Comparison of ENCODE assay signal across 13 cellular contexts in the genomic region with DNA sequence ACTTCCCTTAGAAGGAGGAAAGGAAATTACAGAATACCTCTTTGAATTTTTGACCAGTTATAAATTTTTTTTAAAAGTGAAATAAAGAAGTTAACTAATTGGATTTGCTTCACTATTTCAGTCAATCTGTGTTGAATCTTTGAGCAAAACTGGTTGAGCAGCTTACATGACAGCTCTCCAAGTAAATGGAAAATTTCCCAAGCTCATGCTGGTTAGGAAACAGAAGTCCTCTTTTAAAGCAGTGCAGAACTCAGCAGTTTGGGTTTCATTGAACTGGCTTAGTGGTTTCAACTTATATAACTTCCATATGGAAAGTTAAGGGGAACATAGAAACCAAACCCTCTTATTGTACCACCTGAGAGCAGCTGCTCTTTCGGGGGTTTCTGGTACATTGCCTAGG.
DNase-seq lines count a peak whose midpoint lies in the region; ATAC-seq and TF ChIP-seq lines count a peak whose summit lies in the region.
"Had no signal": no experiment of that assay in that cellular context is flagged by ENCODE, and none has a peak within 500 bp of the region (broad histone marks: within the 10 kb centered on the region; RNA-seq: fewer than 3 reads in every experiment).

No MANE protein-coding gene starts in this region.

- no peaks in the 10 kb centered on the region for H3K9me3 ChIP-seq in hepatocyte (ENCODE audit: low read depth)
- H3K9me3 ChIP-seq: BE2C had no signal

- H3K4me1 ChIP-seq in hepatocyte (ENCODE audit: insufficient read depth), result no peaks in the 10 kb centered on the region
- H3K4me1 ChIP-seq: BE2C had no signal

- no peak overlapping the region for H2AFZ ChIP-seq in hepatocyte
- H2AFZ ChIP-seq: GM23338 had no signal

- TF ChIP-seq CTCF in hepatocyte (IDR thresholded peaks at IDR 0.05; ENCODE audit: poor library complexity), result no peak

- no peaks in the 10 kb centered on the region for H3K9me2 ChIP-seq in hepatocyte (replicated peaks; ENCODE audit: insufficient read depth)

- no peaks in the 10 kb centered on the region for H3K79me2 ChIP-seq in hepatocyte

- no peak overlapping the region for H3K4me2 ChIP-seq in hepatocyte
- H3K4me2 ChIP-seq: GM23338 had no signal

- no peaks in the 10 kb centered on the region for H4K20me1 ChIP-seq in hepatocyte (ENCODE audit: insufficient read depth, poor library complexity, severe bottlenecking)

- H3K27ac ChIP-seq in hepatocyte, result no peak overlapping the region
- H3K27ac ChIP-seq: C4-2B had no signal

- WGBS in hepatocyte (ENCODE audit: low lambda C conversion rate, missing lambda C conversion rate), result 81% methylated on average over 1 of the region's 1 CpG

- H3K36me3 ChIP-seq in hepatocyte (replicated peaks; ENCODE audit: insufficient read depth, low read depth), result no peaks in the 10 kb centered on the region
- H3K36me3 ChIP-seq: BE2C had no signal

- H3K27me3 ChIP-seq in hepatocyte, result peaks cover 9% of the 10 kb centered on the region
- H3K27me3 ChIP-seq: BE2C had no signal

- H3K4me3 ChIP-seq in hepatocyte, result no peak overlapping the region
- H3K4me3 ChIP-seq: GM23338 had no signal

- in situ Hi-C loops in G401 (cut with HindIII; ENCODE audit: low sequenced_read_pairs), result no loop called here
- in situ Hi-C loops in SK-MEL-5 (cut with HindIII; ENCODE audit: low pct_unique_long_range_greater_than_20kb, low sequenced_read_pairs), result no loop called here

- DNase-seq in G401 (ENCODE audit: low spot score) (peak; percentile 8), SK-MEL-5 (ENCODE audit: low read depth, low spot score) (peak; percentile 53), hepatocyte (ENCODE audit: low spot score) (peak; percentile 5), pons (ENCODE audit: low spot score) (peak; percentile 20)
- DNase-seq: BE2C; CD4-positive, alpha-beta memory T cell; DMS153; H7 had no signal

- no peak for ATAC-seq in GM19324 (IDR thresholded peaks at IDR 0.05; ENCODE audit: low FRiP score, unreplicated experiment)
- no peak for ATAC-seq in HG03108 (IDR thresholded peaks at IDR 0.05; ENCODE audit: unreplicated experiment)
- ATAC-seq in SK-N-SH treated with all-trans-retinoic acid at 6 μM for 48 hours, result no peak
- ATAC-seq: GM23338 had no signal

TF ChIP-seq in SK-N-SH treated with all-trans-retinoic acid at 6 μM for 48 hours, 23 proteins besides CTCF, POLR2A, EP300 and RAD21:
- TF ChIP-seq OSR1 (CRISPR knock-in tag; IDR thresholded peaks at IDR 0.05), result no peak
